Comparison of ENCODE assay signal across 10 cellular contexts in genomic region chr1:200535605-200536004, GRCh38.
DNase-seq lines count a peak whose midpoint lies in the region; ATAC-seq, FAIRE-seq and TF ChIP-seq lines count a peak whose summit lies in the region.
"Had no signal": no experiment of that assay in that cellular context is flagged by ENCODE, and none has a peak within 500 bp of the region (broad histone marks: within the 10 kb centered on the region; RNA-seq: fewer than 3 reads in every experiment).

No MANE protein-coding gene starts in this region.

- TF ChIP-seq POLR2A in H54 (IDR thresholded peaks at IDR 0.05; ENCODE audit: low read depth, low read length) = no peak

- no peaks in the 10 kb centered on the region for H3K9me2 ChIP-seq in PC-9 (ENCODE audit: insufficient read depth)

- H3K27ac ChIP-seq in PC-9 (no peak overlapping the region), fibroblast of lung (ENCODE audit: insufficient read depth, low read length) (no peak overlapping the region)
- H3K27ac ChIP-seq: BLaER1 had no signal

- no peaks in the 10 kb centered on the region for H4K20me1 ChIP-seq in PC-9 (ENCODE audit: insufficient read depth)
- no peaks in the 10 kb centered on the region for H4K20me1 ChIP-seq in fibroblast of lung (ENCODE audit: control insufficient read depth, extremely low read depth, insufficient read depth, low read length)
- H4K20me1 ChIP-seq: BLaER1 had no signal

- FAIRE-seq in H54 (lab: Jason Lieb, UNC) = no peak

- H3K4me1 ChIP-seq in PC-9 (replicated peaks; ENCODE audit: insufficient read depth) (no peaks in the 10 kb centered on the region), fibroblast of lung (ENCODE audit: control insufficient read depth, extremely low read depth, insufficient read depth, low read length) (no peaks in the 10 kb centered on the region)

- H3K36me3 ChIP-seq in PC-9 (ENCODE audit: low read depth) = no peaks in the 10 kb centered on the region
- H3K36me3 ChIP-seq in fibroblast of lung (ENCODE audit: control insufficient read depth, insufficient read depth, low read length) = no peaks in the 10 kb centered on the region
- H3K36me3 ChIP-seq: BLaER1 had no signal

- H3K4me3 ChIP-seq in PC-9 (no peak overlapping the region), fibroblast of lung (replicated peaks in 1 of 4; ENCODE audit: control extremely low read depth in 1 of 4, insufficient read depth in 1 of 4, low read depth in 3 of 4, low read length in 4 of 4) (no peak overlapping the region)
- H3K4me3 ChIP-seq: BLaER1 had no signal

- no peak for ATAC-seq in GM18519 (IDR thresholded peaks at IDR 0.05; ENCODE audit: low FRiP score, unreplicated experiment)

- H3K4me2 ChIP-seq in PC-9 (no peak overlapping the region), fibroblast of lung (ENCODE audit: extremely low read depth, insufficient read depth, low read length) (no peak overlapping the region)
- H3K4me2 ChIP-seq: BLaER1 had no signal

- no peak overlapping the region for H3K9ac ChIP-seq in fibroblast of lung (ENCODE audit: insufficient read depth, low read length)
- H3K9ac ChIP-seq: BLaER1 had no signal

- H3F3A ChIP-seq in PC-9 (ENCODE audit: insufficient read depth, low read depth) = no peaks in the 10 kb centered on the region

- intact Hi-C loops in PC-9 (cut with micrococcal nuclease; ENCODE audit: unreplicated experiment) = loop anchor here (1.0 kb wide), 1 partner anchor 268 kb away; no protein-coding TSS in a partner anchor

- H3K79me2 ChIP-seq in PC-9 (ENCODE audit: low read depth) (no peaks in the 10 kb centered on the region), fibroblast of lung (ENCODE audit: control insufficient read depth, insufficient read depth, low read length) (no peaks in the 10 kb centered on the region)

- H3K9me3 ChIP-seq in PC-9 (ENCODE audit: insufficient read depth, low read depth) (no peaks in the 10 kb centered on the region), fibroblast of lung (ENCODE audit: control insufficient read depth, insufficient read depth, low read depth, low read length) (no peaks in the 10 kb centered on the region)
- H3K9me3 ChIP-seq: BLaER1 had no signal

- H2AFZ ChIP-seq in PC-9 = no peak overlapping the region
- no peak overlapping the region for H2AFZ ChIP-seq in fibroblast of lung (ENCODE audit: low read length)

- CTCF ChIA-PET in PC-9 (lab: Charles Lee) = interaction anchor here (0.5 to 1.2 kb wide), 6 partner anchors 10 to 817 kb away, joined by 3 to 4 read pairs (median 3); no protein-coding TSS in a partner anchor

- POLR2A ChIA-PET in PC-9 (lab: Charles Lee; ENCODE audit: unreplicated experiment) = interaction anchor here (0.6 kb wide), 1 partner anchor 192 kb away, joined by 8 read pairs; no protein-coding TSS in a partner anchor

- H3K27me3 ChIP-seq in PC-9 (ENCODE audit: insufficient read depth, low read depth) (no peaks in the 10 kb centered on the region), fibroblast of lung (ENCODE audit: control insufficient read depth, insufficient read depth, low read length) (no peaks in the 10 kb centered on the region)
- H3K27me3 ChIP-seq: BLaER1 had no signal

- DNase-seq in NCI-H2227 (lab: John Stamatoyannopoulos, UW; ENCODE audit: unreplicated experiment) (peak; percentile 21), NCI-H2227 treated with DMSO at 0.1 percent for 48 hours (lab: John Stamatoyannopoulos, UW) (no peak), H54 (ENCODE audit: insufficient read length, low spot score) (peak; percentile 74), PC-9 (peak; percentile 55 to 68), fibroblast of lung (ENCODE audit: low read depth in 2 of 2) (peak; percentile 23 to 30), cortex of kidney (lab: John Stamatoyannopoulos, UW) (no peak), hippocampal formation (lab: John Stamatoyannopoulos, UW) (no peak)
- DNase-seq: activated B cell treated with CpG ODN at 0.5 μM for 24 hours had no signal

- TF ChIP-seq CTCF in PC-9 (conservative IDR thresholded peaks at IDR 0.05) (no peak; the same call in 1 of the 2 replicates), fibroblast of lung (conservative IDR thresholded peaks at IDR 0.05 in 1 of 2, IDR thresholded peaks at IDR 0.05 in 1 of 2; ENCODE audit: low read depth in 1 of 2, low read length in 2 of 2) (no peak)

- no TSS peak for BruUV-seq in PC-9 (replicated peaks; lab: Mats Ljungman, UMichigan)

Comparison
In these comparisons a context has a peak if more than half of its experiments do, and no peak if none do; other contexts are left out.
1. DNase-seq: peak in NCI-H2227 (single experiment), H54 (single experiment), PC-9 (2 of 2) and fibroblast of lung (2 of 2); none in NCI-H2227 treated with DMSO at 0.1 percent for 48 hours (single experiment), cortex of kidney (single experiment) and hippocampal formation (0 of 2).